Comparison of ENCODE assay signal across 17 cellular contexts in the genomic region with DNA sequence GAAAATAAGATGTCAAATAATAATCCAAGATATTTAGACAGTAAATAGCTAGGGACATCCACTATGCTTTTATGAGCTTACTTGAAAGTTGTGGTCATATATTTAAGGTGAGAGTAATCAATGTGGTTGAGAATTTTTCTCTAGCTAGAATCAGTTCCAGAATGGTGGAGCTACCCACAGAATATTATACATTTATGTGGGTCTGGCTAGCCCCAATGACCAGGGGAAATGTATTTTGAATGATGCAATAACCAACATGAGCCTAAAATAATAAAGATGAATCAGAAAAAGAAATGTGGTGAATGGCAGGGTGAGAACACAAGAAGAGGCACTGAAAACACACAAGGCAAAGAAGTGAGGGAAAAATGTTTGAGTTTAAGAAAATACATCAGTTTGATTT.
"Had no signal": no experiment of that assay in that cellular context is flagged by ENCODE, and none has a peak within 500 bp of the region (broad histone marks: within the 10 kb centered on the region; RNA-seq: fewer than 3 reads in every experiment).

No MANE protein-coding gene starts in this region.

- H3K27ac ChIP-seq: body of pancreas, dorsolateral prefrontal cortex, left ventricle myocardium inferior, tibial artery had no signal

- H3K36me3 ChIP-seq: left ventricle myocardium inferior, tibial artery had no signal

- H3K9me3 Mint-ChIP-seq: activated naive CD4-positive, alpha-beta T cell treated with anti-CD3 and anti-CD28 coated beads, Interleukin-2, amount 50 U/mL, for 24 hours had no signal

- H3K4me3 ChIP-seq: body of pancreas, dorsolateral prefrontal cortex, left ventricle myocardium inferior, tibial artery had no signal

- FAIRE-seq: colon had no signal

- H3K4me1 Mint-ChIP-seq: activated CD4-positive, alpha-beta T cell treated with anti-CD3 and anti-CD28 coated beads, Interleukin-2, amount 10 ng/mL, durations not matched to agents 24 days and 14 days; activated naive CD4-positive, alpha-beta T cell treated with anti-CD3 and anti-CD28 coated beads, Interleukin-2, amount 50 U/mL, for 24 hours had no signal

- H3K36me3 Mint-ChIP-seq: activated naive CD4-positive, alpha-beta T cell treated with anti-CD3 and anti-CD28 coated beads, Interleukin-2, amount 50 U/mL, for 24 hours had no signal

- H3K27me3 ChIP-seq: body of pancreas, dorsolateral prefrontal cortex, tibial artery had no signal

- H3K27ac Mint-ChIP-seq: activated CD4-positive, alpha-beta T cell treated with anti-CD3 and anti-CD28 coated beads, Interleukin-2, amount 10 ng/mL, durations not matched to agents 24 days and 14 days; activated CD8-positive, alpha-beta T cell treated with anti-CD3 and anti-CD28 coated beads, Interleukin-2, amount 10 ng/mL, durations not matched to agents 7 days and 5 days; activated naive CD4-positive, alpha-beta T cell treated with anti-CD3 and anti-CD28 coated beads, Interleukin-2, amount 50 U/mL, for 24 hours had no signal

- H3K27me3 Mint-ChIP-seq: activated CD4-positive, alpha-beta T cell treated with anti-CD3 and anti-CD28 coated beads, Interleukin-2, amount 10 ng/mL, durations not matched to agents 24 days and 14 days; activated naive CD4-positive, alpha-beta T cell treated with anti-CD3 and anti-CD28 coated beads, Interleukin-2, amount 50 U/mL, for 24 hours had no signal

- H3K4me3 Mint-ChIP-seq: activated CD4-positive, alpha-beta T cell treated with anti-CD3 and anti-CD28 coated beads, Interleukin-2, amount 10 ng/mL, durations not matched to agents 24 days and 14 days; activated CD8-positive, alpha-beta T cell treated with anti-CD3 and anti-CD28 coated beads, Interleukin-2, amount 10 ng/mL, durations not matched to agents 7 days and 5 days; activated naive CD4-positive, alpha-beta T cell treated with anti-CD3 and anti-CD28 coated beads, Interleukin-2, amount 50 U/mL, for 24 hours had no signal

- DNase-seq: activated CD4-positive, alpha-beta T cell treated with anti-CD3 and anti-CD28 coated beads, Interleukin-2, amount 10 ng/mL, durations not matched to agents 24 days and 14 days; activated CD8-positive, alpha-beta memory T cell treated with anti-CD3 and anti-CD28 coated beads, Interleukin-2, amount 50 U/mL, for 48 hours; activated CD8-positive, alpha-beta T cell treated with anti-CD3 and anti-CD28 coated beads, Interleukin-2, amount 10 ng/mL, durations not matched to agents 7 days and 5 days; activated effector memory CD4-positive, alpha-beta T cell treated with anti-CD3 and anti-CD28 coated beads, Interleukin-2, amount 50 U/mL, for 16 hours; activated T-cell treated with anti-CD3 and anti-CD28 coated beads, Interleukin-2, amount 50 U/mL, for 48 hours; body of pancreas; caudate nucleus; dorsolateral prefrontal cortex; foreskin fibroblast; left ventricle myocardium inferior; mammary epithelial cell; stimulated activated CD4-positive, alpha-beta T cell treated with anti-CD3 and anti-CD28 coated beads, Interleukin-2, amount 100 ng/mL, for 24 hours; stimulated activated naive CD4-positive, alpha-beta T cell treated with Interleukin-2 at 50 U/mL for 16 hours; substantia nigra; tibial artery had no signal

- H3K9me3 ChIP-seq: body of pancreas had no signal

- H3K4me1 ChIP-seq: body of pancreas, left ventricle myocardium inferior, tibial artery had no signal

- ATAC-seq: activated CD8-positive, alpha-beta T cell treated with anti-CD3 and anti-CD28 coated beads, Interleukin-2, amount 10 ng/mL, durations not matched to agents 7 days and 5 days; body of pancreas had no signal
